In the genomic region with DNA sequence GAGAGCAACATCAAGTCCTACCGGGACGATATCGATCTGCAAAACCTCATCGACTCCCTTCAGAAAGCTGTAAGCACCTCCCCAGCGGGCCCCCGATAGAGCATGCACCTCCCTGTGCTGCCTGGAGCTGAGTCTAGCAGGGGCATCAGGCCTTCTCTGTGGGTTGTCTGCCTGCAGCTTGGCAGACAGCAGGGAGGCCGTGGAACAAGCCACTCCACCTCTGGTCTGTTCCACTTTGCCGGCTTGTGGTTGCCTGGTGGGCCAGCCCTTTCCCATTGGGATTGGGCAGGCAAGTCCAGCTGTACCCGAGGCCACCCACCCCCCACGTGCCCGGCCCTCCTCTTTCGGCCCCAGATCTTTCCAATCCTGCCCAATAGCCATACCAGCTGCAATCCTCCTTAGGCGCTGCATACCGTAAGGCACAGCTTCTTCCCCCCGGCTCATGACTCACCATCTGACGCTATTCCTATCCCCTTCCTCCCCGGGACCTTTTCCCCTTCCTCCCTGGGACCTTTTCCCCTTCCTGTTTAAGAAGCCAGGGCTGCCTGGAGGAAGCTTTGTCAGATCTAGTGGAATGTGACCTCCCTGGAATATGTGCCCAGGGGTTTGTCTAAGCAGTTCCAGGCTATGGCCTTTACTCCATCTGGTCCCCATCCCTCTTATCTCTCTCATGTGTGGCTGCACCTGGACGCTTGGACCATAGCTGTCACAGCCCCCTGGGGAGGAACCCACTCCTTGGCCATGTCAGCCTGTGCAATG, we compare ENCODE assay signal across 10 cellular contexts. TPM values are rescaled to one million over a fixed set of nuclear protein-coding genes. Genes with fewer than 3 reads are reported as not detected.
DNase-seq lines count a peak whose midpoint lies in the region; ATAC-seq lines count a peak whose summit lies in the region.
"Had no signal": no experiment of that assay in that cellular context is flagged by ENCODE, and none has a peak within 500 bp of the region (broad histone marks: within the 10 kb centered on the region; RNA-seq: fewer than 3 reads in every experiment).

No MANE protein-coding gene starts in this region.

- H3K27ac Mint-ChIP-seq in activated T-helper 17 cell treated with anti-CD3 and anti-CD28 coated beads, Interleukin-2, amount 50 U/mL, for 72 hours: peak overlapping the region; percentile 55

- H3F3A ChIP-seq in GM23248 (ENCODE audit: insufficient read depth): peaks cover 16% of the 10 kb centered on the region

- no peaks in the 10 kb centered on the region for H3K9me2 ChIP-seq in GM23248 (ENCODE audit: insufficient read depth)

- peaks cover 11% of the 10 kb centered on the region for H3K4me1 Mint-ChIP-seq in activated T-helper 17 cell treated with anti-CD3 and anti-CD28 coated beads, Interleukin-2, amount 50 U/mL, for 72 hours

- ATAC-seq in activated T-helper 17 cell treated with anti-CD3 and anti-CD28 coated beads, Interleukin-2, amount 50 U/mL, for 72 hours (replicated peaks): no peak
- no peak for ATAC-seq in GM19324 (IDR thresholded peaks at IDR 0.05; ENCODE audit: low FRiP score, unreplicated experiment)

- no peaks in the 10 kb centered on the region for H3K27me3 Mint-ChIP-seq in activated T-helper 17 cell treated with anti-CD3 and anti-CD28 coated beads, Interleukin-2, amount 50 U/mL, for 72 hours

- H3K4me2 ChIP-seq in GM23248 (ENCODE audit: unreplicated experiment): no peak overlapping the region

- no peaks in the 10 kb centered on the region for H3K9me3 Mint-ChIP-seq in activated T-helper 17 cell treated with anti-CD3 and anti-CD28 coated beads, Interleukin-2, amount 50 U/mL, for 72 hours

- H3K36me3 ChIP-seq in GM23248 (ENCODE audit: low read depth): no peaks in the 10 kb centered on the region

- H3K4me1 ChIP-seq in GM23248 (ENCODE audit: insufficient read depth): peaks cover 25% of the 10 kb centered on the region

- H3K4me3 Mint-ChIP-seq in activated T-helper 17 cell treated with anti-CD3 and anti-CD28 coated beads, Interleukin-2, amount 50 U/mL, for 72 hours: no peak overlapping the region

- DNase-seq in GM23248: peak; percentile 44
- DNase-seq in foreskin melanocyte: peak; percentile 94
- DNase-seq in pulmonary artery endothelial cell (ENCODE audit: low read depth, low spot score): peak; percentile 97
- DNase-seq in NCI-H2029 (lab: John Stamatoyannopoulos, UW): no peak
- no peak for DNase-seq in GM19240 (ENCODE audit: insufficient read length, low spot score)
- no peak for DNase-seq in HPDE6-E6E7 (ENCODE audit: extremely low spot score)
- DNase-seq: retina had no signal

- no peaks in the 10 kb centered on the region for H3K27me3 ChIP-seq in GM23248 (replicated peaks; ENCODE audit: insufficient read depth)
- H3K27me3 ChIP-seq: Peyer's patch had no signal

- peaks cover 95% of the 10 kb centered on the region for H3K36me3 Mint-ChIP-seq in activated T-helper 17 cell treated with anti-CD3 and anti-CD28 coated beads, Interleukin-2, amount 50 U/mL, for 72 hours (ENCODE audit: low read depth)

- WGBS in GM23248 (ENCODE audit: low coverage in 1 of 2, low lambda C conversion rate in 2 of 2, missing lambda C conversion rate in 2 of 2), 2 experiments: 81 to 83% methylated on average over 12 to 18 of the region's 18 CpGs

- no peak overlapping the region; the same call in 1 of the 2 replicates for H3K27ac ChIP-seq in GM23248

- H4K20me1 ChIP-seq in GM23248 (ENCODE audit: insufficient read depth): no peaks in the 10 kb centered on the region

- in situ Hi-C loops in GM23248 (cut with MboI): no loop called here

- no peak overlapping the region for H3K4me3 ChIP-seq in GM23248
- H3K4me3 ChIP-seq: Peyer's patch had no signal

- no peak overlapping the region for H3K9ac ChIP-seq in GM23248

- no peaks in the 10 kb centered on the region for H3K9me3 ChIP-seq in GM23248 (ENCODE audit: low read depth)
- H3K9me3 ChIP-seq: Peyer's patch had no signal

- H2AFZ ChIP-seq in GM23248: no peak overlapping the region

- H3K79me2 ChIP-seq in GM23248 (ENCODE audit: insufficient read depth): 0 out of 2 replicates have a peak, but pooled peaks cover 2% of the 10 kb centered on the region

RNA-seq across cellular contexts. Expression of a gene that starts 28.1 kb away (rescaled TPM):
- not detected in 2 replicates for total RNA-seq in GM23248 (2014; rRNA removed; shearing (Covaris generic))
- polyA plus RNA-seq in GM23248 (2016; fragmentation: Nextera tagmentation; extraction: Ambion mirVana): not detected in 2 replicates
- total RNA-seq in activated T-helper 17 cell treated with anti-CD3 and anti-CD28 coated beads, Interleukin-2, amount 50 U/mL, for 72 hours: under 1 TPM; 0.11 to 0.32 TPM
- total RNA-seq in pulmonary artery endothelial cell: under 0.01 TPM in 1 of 2 replicates, not detected in the other
- total RNA-seq: Peyer's patch had no signal

RNA-seq across cellular contexts. Expression of a gene that starts 55.5 kb away (rescaled TPM):
- total RNA-seq in GM23248 (2014; rRNA removed; shearing (Covaris generic)): 14.1 and 16.1 TPM in 2 replicates
- 22.9 and 23.7 TPM in 2 replicates for polyA plus RNA-seq in GM23248 (2016; fragmentation: Nextera tagmentation; extraction: Ambion mirVana)
- total RNA-seq in activated T-helper 17 cell treated with anti-CD3 and anti-CD28 coated beads, Interleukin-2, amount 50 U/mL, for 72 hours: 10 to 100 TPM; 61.9 to 64.5 TPM
- total RNA-seq in pulmonary artery endothelial cell: 88.0 and 124 TPM in 2 replicates

Comparison
In these comparisons a context has a peak if more than half of its experiments do, and no peak if none do; other contexts are left out.
1. DNase-seq: peak in GM23248 (single experiment), foreskin melanocyte (single experiment) and pulmonary artery endothelial cell (single experiment); none in NCI-H2029 (single experiment), GM19240 (single experiment) and HPDE6-E6E7 (single experiment).